Comparison of ENCODE assay signal across 1 cellular context in the genomic region with DNA sequence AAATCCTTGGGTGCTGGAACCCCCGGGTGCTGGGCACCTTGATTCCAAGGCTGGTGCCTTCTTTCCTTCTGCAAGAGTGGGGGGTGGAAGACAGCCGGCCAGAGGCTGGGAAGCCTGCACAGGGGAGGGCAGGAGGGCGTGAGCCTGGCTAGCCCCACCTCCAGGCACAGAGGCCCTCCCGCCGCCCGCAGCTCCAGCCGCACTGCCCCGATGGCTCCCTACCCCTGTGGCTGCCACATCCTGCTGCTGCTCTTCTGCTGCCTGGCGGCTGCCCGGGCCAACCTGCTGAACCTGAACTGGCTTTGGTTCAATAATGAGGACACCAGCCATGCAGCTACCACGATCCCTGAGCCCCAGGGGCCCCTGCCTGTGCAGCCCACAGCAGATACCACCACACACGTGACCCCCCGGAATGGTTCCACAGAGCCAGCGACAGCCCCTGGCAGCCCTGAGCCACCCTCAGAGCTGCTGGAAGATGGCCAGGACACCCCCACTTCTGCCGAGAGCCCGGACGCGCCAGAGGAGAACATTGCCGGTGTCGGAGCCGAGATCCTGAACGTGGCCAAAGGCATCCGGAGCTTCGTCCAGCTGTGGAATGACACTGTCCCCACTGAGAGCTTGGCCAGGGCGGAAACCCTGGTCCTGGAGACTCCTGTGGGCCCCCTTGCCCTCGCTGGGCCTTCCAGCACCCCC.
TF ChIP-seq lines count a peak whose summit lies in the region.

No MANE protein-coding gene starts in this region.

TF ChIP-seq in GM23338, 12 proteins besides CTCF, POLR2A, EP300 and RAD21 (continued from another document):
- TF ChIP-seq ZNF462 (CRISPR knock-in tag; IDR thresholded peaks at IDR 0.05) = no peak
- no peak for TF ChIP-seq ETS1 (IDR thresholded peaks at IDR 0.05)
- no peak for TF ChIP-seq STAT1 (IDR thresholded peaks at IDR 0.05; ENCODE audit: unreplicated experiment)
- TF ChIP-seq EZH2 (IDR thresholded peaks at IDR 0.05; ENCODE audit: low read depth, unreplicated experiment) = no peak
